16 cellular contexts compared by ENCODE assay signal in genomic region chr3:184593923-184594303, GRCh38. TPM values are rescaled to one million over a fixed set of nuclear protein-coding genes. Genes with fewer than 3 reads are reported as not detected.
"Had no signal": no experiment of that assay in that cellular context is flagged by ENCODE, and none has a peak within 500 bp of the region (broad histone marks: within the 10 kb centered on the region; RNA-seq: fewer than 3 reads in every experiment).

No MANE protein-coding gene starts in this region.

- H3K9me3 ChIP-seq: colonic mucosa, heart right ventricle, left ventricle myocardium inferior, SJSA1, stomach had no signal

- H3K4me3 ChIP-seq: colonic mucosa, heart right ventricle, left ventricle myocardium inferior, SJSA1, stomach had no signal

- H3K27ac ChIP-seq: colonic mucosa, left ventricle myocardium inferior, SJSA1 had no signal

- FAIRE-seq: frontal cortex, keratinocyte had no signal

- H3K27me3 Mint-ChIP-seq: activated CD4-positive, alpha-beta memory T cell treated with anti-CD3 and anti-CD28 coated beads, Interleukin-2, amount 10 ng/mL, durations not matched to agents 7 days and 5 days; activated CD4-positive, alpha-beta T cell treated with anti-CD3 and anti-CD28 coated beads for 36 hours had no signal

- H3K4me1 ChIP-seq: colonic mucosa, SJSA1 had no signal

- ATAC-seq: activated CD4-positive, alpha-beta T cell treated with anti-CD3 and anti-CD28 coated beads for 36 hours had no signal

- H3K27ac Mint-ChIP-seq: activated CD4-positive, alpha-beta memory T cell treated with anti-CD3 and anti-CD28 coated beads, Interleukin-2, amount 10 ng/mL, durations not matched to agents 7 days and 5 days; activated CD4-positive, alpha-beta T cell treated with anti-CD3 and anti-CD28 coated beads for 36 hours had no signal

- H3K4me3 Mint-ChIP-seq: activated CD4-positive, alpha-beta memory T cell treated with anti-CD3 and anti-CD28 coated beads, Interleukin-2, amount 10 ng/mL, durations not matched to agents 7 days and 5 days; activated CD4-positive, alpha-beta T cell treated with anti-CD3 and anti-CD28 coated beads for 36 hours had no signal

- H3K4me1 Mint-ChIP-seq: activated CD4-positive, alpha-beta memory T cell treated with anti-CD3 and anti-CD28 coated beads, Interleukin-2, amount 10 ng/mL, durations not matched to agents 7 days and 5 days; activated CD4-positive, alpha-beta T cell treated with anti-CD3 and anti-CD28 coated beads for 36 hours; naive B cell had no signal

- H3K36me3 ChIP-seq: colonic mucosa, heart right ventricle, left ventricle myocardium inferior, SJSA1, stomach had no signal

- DNase-seq: activated CD4-positive, alpha-beta memory T cell treated with anti-CD3 and anti-CD28 coated beads, Interleukin-2, amount 10 ng/mL, durations not matched to agents 7 days and 5 days; activated CD4-positive, alpha-beta T cell treated with anti-CD3 and anti-CD28 coated beads for 36 hours; activated gamma-delta T cell treated with Interleukin-2 at 50 U/mL for 16 hours; activated T-cell treated with anti-CD3 and anti-CD28 coated beads, Interleukin-2, amount 50 U/mL, for 48 hours; colonic mucosa; effector CD4-positive, alpha-beta T cell; heart right ventricle; left ventricle myocardium inferior; midbrain; naive B cell; stimulated activated CD4-positive, alpha-beta T cell treated with anti-CD3 and anti-CD28 coated beads, Interleukin-4, amount 100 ng/mL, for 1 hour; stimulated activated CD8-positive, alpha-beta memory T cell treated with anti-CD3 and anti-CD28 coated beads, Interleukin-4, amount 100 ng/mL, for 48 hours; stomach had no signal

- H3K9me3 Mint-ChIP-seq: activated CD4-positive, alpha-beta memory T cell treated with anti-CD3 and anti-CD28 coated beads, Interleukin-2, amount 10 ng/mL, durations not matched to agents 7 days and 5 days; naive B cell had no signal

- H3K27me3 ChIP-seq: colonic mucosa, heart right ventricle, SJSA1, stomach had no signal

- H3K36me3 Mint-ChIP-seq: naive B cell had no signal

RNA-seq across cellular contexts. Expression of gene EPHB3, which starts 32.3 kb away (rescaled TPM):
- total RNA-seq: activated CD4-positive, alpha-beta T cell treated with anti-CD3 and anti-CD28 coated beads for 36 hours had no signal
